In genomic region chr9:16344343-16344742, GRCh38 we compare ENCODE assay signal across 10 cellular contexts.
DNase-seq lines count a peak whose midpoint lies in the region; ATAC-seq, FAIRE-seq and TF ChIP-seq lines count a peak whose summit lies in the region.
"Had no signal": no experiment of that assay in that cellular context is flagged by ENCODE, and none has a peak within 500 bp of the region (broad histone marks: within the 10 kb centered on the region; RNA-seq: fewer than 3 reads in every experiment).

No MANE protein-coding gene starts in this region.

- H3K27me3 ChIP-seq in endothelial cell of umbilical vein (ENCODE audit: control insufficient read depth in 2 of 2, insufficient read depth in 2 of 2, low read length in 2 of 2), result no peaks in the 10 kb centered on the region
- no peaks in the 10 kb centered on the region for H3K27me3 ChIP-seq in aorta (ENCODE audit: control insufficient read depth in 1 of 2, insufficient read depth in 2 of 2, low read length in 1 of 2)

- POLR2A ChIA-PET in endothelial cell of umbilical vein (lab: Charles Lee), result no interaction called here

- TF ChIP-seq CTCF in endothelial cell of umbilical vein (IDR thresholded peaks at IDR 0.05; ENCODE audit: extremely low read depth in 1 of 2, insufficient read depth in 1 of 2, low read depth in 1 of 2, low read length in 2 of 2), result no peak

- no peak for DNase-seq in Right ventricle myocardium inferior (ENCODE audit: missing footprints)
- DNase-seq in cardiac septum (ENCODE audit: low spot score), result no peak
- DNase-seq in endothelial cell of umbilical vein (ENCODE audit: low read depth, low spot score), result peak; percentile 40
- peak; percentile 33 for DNase-seq in mesenteric fat pad (ENCODE audit: low spot score)
- DNase-seq in aorta, result no peak
- DNase-seq in DMS153 (lab: John Stamatoyannopoulos, UW), result no peak
- no peak for DNase-seq in NCI-H2107 (lab: John Stamatoyannopoulos, UW)
- no peak for DNase-seq in NCI-H2171 treated with DMSO at 0.1 percent for 48 hours (lab: John Stamatoyannopoulos, UW)

- FAIRE-seq in endothelial cell of umbilical vein (lab: Jason Lieb, UNC), result peak; percentile 80
- FAIRE-seq: GM12878, TTC549 had no signal

- H3K4me1 ChIP-seq in endothelial cell of umbilical vein (ENCODE audit: control insufficient read depth, extremely low read depth, insufficient read depth, low read length) (peaks cover 3% of the 10 kb centered on the region), aorta (ENCODE audit: control insufficient read depth in 1 of 2, insufficient read depth in 2 of 2, low read length in 2 of 2) (peaks cover 0 to 2% of the 10 kb centered on the region in 2 donors)

- no peaks in the 10 kb centered on the region for H3K9me1 ChIP-seq in endothelial cell of umbilical vein (replicated peaks; ENCODE audit: control insufficient read depth, extremely low read depth, insufficient read depth, low read length)

- no peak overlapping the region for H3K9ac ChIP-seq in endothelial cell of umbilical vein (replicated peaks; ENCODE audit: extremely low read depth, insufficient read depth, low read length)

- no peaks in the 10 kb centered on the region for H4K20me1 ChIP-seq in endothelial cell of umbilical vein (replicated peaks; ENCODE audit: control insufficient read depth, extremely low read depth, insufficient read depth, low read length)

- CTCF ChIA-PET in endothelial cell of umbilical vein (lab: Charles Lee), result no interaction called here

- H2AFZ ChIP-seq in endothelial cell of umbilical vein (ENCODE audit: low read depth, low read length), result peak overlapping the region; percentile 16

- H3K9me3 ChIP-seq in endothelial cell of umbilical vein (replicated peaks; ENCODE audit: control insufficient read depth, insufficient read depth, low read length) (no peaks in the 10 kb centered on the region), aorta (ENCODE audit: control insufficient read depth, low read length) (no peaks in the 10 kb centered on the region)

- no peak overlapping the region for H3K4me2 ChIP-seq in endothelial cell of umbilical vein (ENCODE audit: insufficient read depth, low read length)

- no peak overlapping the region for H3K4me3 ChIP-seq in endothelial cell of umbilical vein (replicated peaks in 1 of 3; ENCODE audit: insufficient read depth in 1 of 3, low read depth in 1 of 3, low read length in 3 of 3)
- H3K4me3 ChIP-seq in aorta (ENCODE audit: low read length in 2 of 2), result no peak overlapping the region
- H3K4me3 ChIP-seq: GM12878 had no signal

- peak; percentile 26 for ATAC-seq in Right ventricle myocardium inferior
- peak; percentile 60 for ATAC-seq in aorta (ENCODE audit: low FRiP score)
- ATAC-seq: GM12878 had no signal

- H3K36me3 ChIP-seq in endothelial cell of umbilical vein (ENCODE audit: control insufficient read depth in 2 of 2, extremely low read depth in 1 of 2, insufficient read depth in 2 of 2, low read length in 2 of 2), result no peaks in the 10 kb centered on the region
- H3K36me3 ChIP-seq in aorta (ENCODE audit: control insufficient read depth in 1 of 2, insufficient read depth in 2 of 2, low read length in 1 of 2), result no peaks in the 10 kb centered on the region

- no TSS peak for BruUV-seq in endothelial cell of umbilical vein (replicated peaks; lab: Mats Ljungman, UMichigan)

- H3K27ac ChIP-seq in endothelial cell of umbilical vein (ENCODE audit: insufficient read depth, low read depth, low read length) (no peak overlapping the region), aorta (ENCODE audit: low read depth in 1 of 2, low read length in 2 of 2) (no peak overlapping the region)

- H3K79me2 ChIP-seq in endothelial cell of umbilical vein (ENCODE audit: control insufficient read depth, insufficient read depth, low read length), result no peaks in the 10 kb centered on the region

- no peak for TF ChIP-seq POLR2A in endothelial cell of umbilical vein (IDR thresholded peaks at IDR 0.05; ENCODE audit: low read depth, low read length)

- 76 to 81% methylated on average over 6 of the region's 6 CpGs for WGBS in aorta, 2 donors

- dilution Hi-C loops in endothelial cell of umbilical vein (cut with MboI; ENCODE audit: extremely low pct_ligation_motif_present, low sequenced_read_pairs), result no loop called here

- intact Hi-C loops in Right ventricle myocardium inferior (cut with DNase I) (no loop called here), cardiac septum (cut with DNase I) (no loop called here), endothelial cell of umbilical vein (cut with micrococcal nuclease) (loop anchor here (2.0 kb wide), 1 partner anchor 18 kb away; no protein-coding TSS in a partner anchor), aorta (cut with DNase I) (loop anchor here in 1 of 2 donors (10.0 kb wide), 1 partner anchor 170 kb away; no protein-coding TSS in a partner anchor)

TF ChIP-seq in endothelial cell of umbilical vein, 7 proteins besides CTCF, POLR2A, EP300 and RAD21:
- no peak for TF ChIP-seq MAX (IDR thresholded peaks at IDR 0.05; ENCODE audit: insufficient read depth, insufficient read length)
- peak; percentile 70 for TF ChIP-seq FOS (IDR thresholded peaks at IDR 0.05; ENCODE audit: borderline replicate concordance, insufficient read depth, low read length)
- peak; percentile 23 for TF ChIP-seq JUN (IDR thresholded peaks at IDR 0.05; ENCODE audit: borderline replicate concordance, insufficient read depth, insufficient read length, low read depth)

Comparison
In these comparisons a context has a peak if more than half of its experiments do, and no peak if none do; other contexts are left out.
1. DNase-seq: peak in endothelial cell of umbilical vein (single experiment) and mesenteric fat pad (single experiment); none in Right ventricle myocardium inferior (single experiment), cardiac septum (single experiment), aorta (0 of 2), DMS153 (single experiment), NCI-H2107 (single experiment) and NCI-H2171 treated with DMSO at 0.1 percent for 48 hours (single experiment).